1 cellular context compared by ENCODE assay signal in genomic region chr7:66204822-66205735, GRCh38.
TF ChIP-seq lines count a peak whose summit lies in the region.

Gene TPST1 (plus strand): TSS chr7:66205334. CDS start chr7:66240426, 35,092 bp downstream.

TF ChIP-seq in WTC11, 78 proteins besides CTCF, POLR2A, EP300 and RAD21 (continued from another document and continues in another):
- TF ChIP-seq AR (CRISPR knock-in tag; IDR thresholded peaks at IDR 0.05) (no peak), ZNF671 (CRISPR knock-in tag; IDR thresholded peaks at IDR 0.05) (no peak), EMX1 (CRISPR knock-in tag; IDR thresholded peaks at IDR 0.05) (no peak), GRHL2 (CRISPR knock-in tag; IDR thresholded peaks at IDR 0.05; ENCODE audit: insufficient replicate concordance, severe bottlenecking) (no peak), E2F1 (CRISPR knock-in tag; IDR thresholded peaks at IDR 0.05) (no peak), PRRX2 (CRISPR knock-in tag; IDR thresholded peaks at IDR 0.05) (no peak), ZNF121 (CRISPR knock-in tag; IDR thresholded peaks at IDR 0.05) (no peak), USF2 (CRISPR knock-in tag; IDR thresholded peaks at IDR 0.05) (peak; percentile 59), JUN (CRISPR knock-in tag; IDR thresholded peaks at IDR 0.05) (no peak; the same call in 1 of the 2 replicates), STAT6 (CRISPR knock-in tag; conservative IDR thresholded peaks at IDR 0.05; ENCODE audit: low read depth) (no peak), ATF1 (CRISPR knock-in tag; IDR thresholded peaks at IDR 0.05) (no peak), ZNF512 (CRISPR knock-in tag; IDR thresholded peaks at IDR 0.05; ENCODE audit: borderline replicate concordance) (no peak), CREB1 (CRISPR knock-in tag; IDR thresholded peaks at IDR 0.05) (peak; percentile 61; the same call in 1 of the 2 replicates), SOX15 (CRISPR knock-in tag; IDR thresholded peaks at IDR 0.05) (no peak), ZNF219 (CRISPR knock-in tag; IDR thresholded peaks at IDR 0.05; ENCODE audit: borderline replicate concordance) (no peak), ATF3 (CRISPR knock-in tag; conservative IDR thresholded peaks at IDR 0.05) (no peak), ZNF532 (CRISPR knock-in tag; IDR thresholded peaks at IDR 0.05; ENCODE audit: borderline replicate concordance) (no peak), NFE2L1 (CRISPR knock-in tag; IDR thresholded peaks at IDR 0.05) (peak; percentile 77; the same call in 1 of the 2 replicates), ERG (CRISPR knock-in tag; IDR thresholded peaks at IDR 0.05) (no peak), FOXP4 (CRISPR knock-in tag; IDR thresholded peaks at IDR 0.05) (peak; percentile 58), GABPB1 (CRISPR knock-in tag; IDR thresholded peaks at IDR 0.05) (peak; percentile 48; the same call in 1 of the 2 replicates), ARID4B (CRISPR knock-in tag; IDR thresholded peaks at IDR 0.05; ENCODE audit: borderline replicate concordance) (no peak), ESRRA (CRISPR knock-in tag; IDR thresholded peaks at IDR 0.05; ENCODE audit: borderline replicate concordance) (peak; percentile 68; the same call in 1 of the 2 replicates)
